ENCODE assay signal across 8 cellular contexts in genomic region chr9:75027187-75028107, GRCh38. TPM values are rescaled to one million over a fixed set of nuclear protein-coding genes. Genes with fewer than 3 reads are reported as not detected.
DNase-seq lines count a peak whose midpoint lies in the region; ATAC-seq and TF ChIP-seq lines count a peak whose summit lies in the region.

No MANE protein-coding gene starts in this region.

- peak overlapping the region; percentile 93 for H3K27ac ChIP-seq in HUES48 (ENCODE audit: low read depth, low read length)
- H3K27ac ChIP-seq in body of pancreas: peak overlapping the region; percentile 94 to 97 (median 96)
- peak overlapping the region; percentile 88 to 99 (median 94) for H3K27ac ChIP-seq in skin epidermis

- TF ChIP-seq CTCF in body of pancreas (IDR thresholded peaks at IDR 0.05): peak in 2 of 7 experiments; percentile 9 to 11

- WGBS in body of pancreas, 2 donors: 1% methylated on average over 13 to 57 of the region's 59 CpGs

- intact Hi-C loops in body of pancreas (cut with DNase I): no loop called here

- TF ChIP-seq POLR2A in body of pancreas (IDR thresholded peaks at IDR 0.05): no peak

- H3K27me3 ChIP-seq in HUES48 (ENCODE audit: control insufficient read depth, insufficient read depth, low read length) (no peaks in the 10 kb centered on the region), body of pancreas (no peaks in the 10 kb centered on the region)

- H3K9me3 ChIP-seq in HUES48 (ENCODE audit: control insufficient read depth, insufficient read depth, low read length): no peaks in the 10 kb centered on the region
- H3K9me3 ChIP-seq in body of pancreas: no peaks in the 10 kb centered on the region
- H3K9me3 ChIP-seq in iPS-18c (ENCODE audit: control insufficient read depth, insufficient read depth, low read length): no peaks in the 10 kb centered on the region

- H3K36me3 ChIP-seq in HUES48 (ENCODE audit: control insufficient read depth, insufficient read depth, low read length) (no peaks in the 10 kb centered on the region), body of pancreas (replicated peaks in 1 of 2; ENCODE audit: insufficient read depth in 1 of 2, low read depth in 2 of 2) (no peaks in the 10 kb centered on the region)

- DNase-seq in EH (ENCODE audit: low read depth) (peak; percentile 44), T-helper 1 cell (peak; percentile 16 to 57 (median 32)), body of pancreas (peak; percentile 73 to 81 (median 76)), NCI-H1436 treated with DMSO at 0.1 percent for 48 hours (lab: John Stamatoyannopoulos, UW) (no peak)

- H3K4me3 ChIP-seq in HUES48 (ENCODE audit: low read depth, low read length) (peak overlapping the region; percentile 80), body of pancreas (peak overlapping the region; percentile 49 to 55), iPS-18c (ENCODE audit: insufficient read depth, low read depth, low read length) (peak overlapping the region; percentile 58), skin epidermis (peak overlapping the region; percentile 65 to 91 (median 80))

- peak; percentile 41 for ATAC-seq in GM21515 (IDR thresholded peaks at IDR 0.05; ENCODE audit: unreplicated experiment)
- ATAC-seq in body of pancreas: peak; percentile 65

- peaks cover 13% of the 10 kb centered on the region; the same call in 1 of the 2 replicates for H3K4me1 ChIP-seq in HUES48 (ENCODE audit: control insufficient read depth, insufficient read depth, low read length)
- peaks cover 41% of the 10 kb centered on the region for H3K4me1 ChIP-seq in body of pancreas

- H3K9ac ChIP-seq in HUES48 (ENCODE audit: low read depth, low read length): peak overlapping the region; percentile 81

RNA-seq across cellular contexts. Expression of gene CARNMT1, which starts 0.6 kb away (rescaled TPM):
- total RNA-seq in body of pancreas: 10 to 100 TPM; 17.9 to 31.0 TPM
